In the genomic region with DNA sequence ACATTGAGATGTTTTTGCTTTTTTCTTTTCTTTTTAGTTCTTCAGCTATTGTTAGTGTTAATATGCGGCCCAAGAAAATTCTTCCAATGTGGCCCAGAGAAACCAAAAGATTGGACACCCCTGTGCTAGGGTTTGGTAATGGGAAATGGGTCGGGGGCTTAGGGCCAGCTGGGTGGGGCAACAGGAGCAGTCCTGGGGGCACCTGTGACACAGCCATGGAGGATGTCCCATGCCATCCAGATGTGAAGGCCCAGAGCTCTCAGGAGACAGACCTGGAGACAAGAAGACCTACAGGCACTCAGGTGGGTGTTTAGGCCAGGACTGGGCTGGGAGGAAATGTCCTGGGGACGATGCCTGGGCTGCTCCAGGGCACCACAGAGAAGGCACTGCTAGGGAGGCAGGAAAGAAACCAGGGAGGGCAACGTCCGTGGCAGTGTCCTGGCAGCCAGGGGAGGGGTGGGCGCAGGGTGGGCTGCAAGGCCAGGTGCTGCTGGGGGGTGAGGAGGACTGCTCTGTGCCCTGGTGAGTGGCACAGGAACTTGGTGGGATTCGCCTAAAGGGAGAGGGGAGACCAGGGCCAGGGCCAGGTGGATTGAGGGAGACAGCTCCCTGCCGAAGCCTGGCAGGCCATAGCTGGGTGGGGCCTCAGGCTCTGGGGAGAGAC, we compare ENCODE assay signal across 19 cellular contexts. TPM values are rescaled to one million over a fixed set of nuclear protein-coding genes. Genes with fewer than 3 reads are reported as not detected.
A peak's percentile ranks its signal among the peaks of the same experiment; 100 is the strongest.
DNase-seq lines count a peak whose midpoint lies in the region; ATAC-seq and TF ChIP-seq lines count a peak whose summit lies in the region.
"Had no signal": no experiment of that assay in that cellular context is flagged by ENCODE, and none has a peak within 500 bp of the region (broad histone marks: within the 10 kb centered on the region; RNA-seq: fewer than 3 reads in every experiment).

No MANE protein-coding gene starts in this region.

- no peaks in the 10 kb centered on the region for H3K27me3 ChIP-seq in CD4-positive, alpha-beta memory T cell (ENCODE audit: insufficient read depth, low read length)
- H3K27me3 ChIP-seq: pancreas, tibial artery had no signal

- H3K4me3 ChIP-seq in CD4-positive, alpha-beta memory T cell (ENCODE audit: low read length in 2 of 2), result no peak overlapping the region
- H3K4me3 ChIP-seq: GM23338, left ventricle myocardium inferior, pancreas, tibial artery had no signal

- POLR2A ChIA-PET in CD4-positive, alpha-beta memory T cell (lab: Charles Lee; ENCODE audit: partially characterized antibody), result no interaction called here

- no peak for DNase-seq in CD4-positive, alpha-beta memory T cell
- DNase-seq in effector memory CD8-positive, alpha-beta T cell, result no peak
- DNase-seq in progenitor cell of endocrine pancreas (ENCODE audit: low spot score, unreplicated experiment) (no peak), epidermal melanocyte (ENCODE audit: insufficient read length, low spot score) (no peak), Right ventricle myocardium inferior (ENCODE audit: missing footprints) (no peak)
- DNase-seq: activated CD4-positive, alpha-beta T cell treated with anti-CD3 and anti-CD28 coated beads, Interleukin-2, amount 50 U/mL, for 4 hours; cerebellar nuclear complex; effector memory CD4-positive, alpha-beta T cell; glutamatergic neuron; left ventricle myocardium inferior; NCI-H1417 treated with DMSO at 0.1 percent for 48 hours; NCI-H2171 treated with DMSO at 0.1 percent for 48 hours; stimulated activated naive CD4-positive, alpha-beta T cell treated with Interleukin-2 at 50 U/mL for 16 hours had no signal

- peaks cover 0 to 2% (median 0%) of the 10 kb centered on the region in 8 donors for H3K9me3 Mint-ChIP-seq in CD4-positive, alpha-beta memory T cell
- H3K9me3 Mint-ChIP-seq in IgD-negative memory B cell (no peaks in the 10 kb centered on the region), progenitor cell of endocrine pancreas (ENCODE audit: low read depth) (no peaks in the 10 kb centered on the region)
- H3K9me3 Mint-ChIP-seq in effector memory CD8-positive, alpha-beta T cell, result no peaks in the 10 kb centered on the region
- H3K9me3 Mint-ChIP-seq: activated T-helper 2 cell treated with anti-CD3 and anti-CD28 coated beads, Interferon-gamma antibody, Interleukin-2, Interleukin-4, amounts not matched to agents 10 μg/mL and 5 μg/mL and 100 μg/mL, durations not matched to agents 14 hours and 24 hours and 36 hours; GM23338 had no signal

- intact Hi-C loops in CD4-positive, alpha-beta memory T cell (cut with micrococcal nuclease), result no loop called here
- intact Hi-C loops in Right ventricle myocardium inferior (cut with DNase I), result no loop called here

- peak overlapping the region in 6 of 7 donors; percentile 17 to 79 (median 65) for H3K27ac Mint-ChIP-seq in CD4-positive, alpha-beta memory T cell
- peak overlapping the region; percentile 58 to 67 (median 65) for H3K27ac Mint-ChIP-seq in IgD-negative memory B cell
- peak overlapping the region; percentile 23 to 92 for H3K27ac Mint-ChIP-seq in effector memory CD8-positive, alpha-beta T cell
- peak overlapping the region; percentile 88 for H3K27ac Mint-ChIP-seq in progenitor cell of endocrine pancreas
- H3K27ac Mint-ChIP-seq: GM23338 had no signal

- peaks cover 3 to 28% of the 10 kb centered on the region in 2 donors for H3K36me3 Mint-ChIP-seq in CD4-positive, alpha-beta memory T cell
- H3K36me3 Mint-ChIP-seq in IgD-negative memory B cell (no peaks in the 10 kb centered on the region), progenitor cell of endocrine pancreas (ENCODE audit: insufficient read depth) (peaks cover 2% of the 10 kb centered on the region)
- peaks cover 93% of the 10 kb centered on the region for H3K36me3 Mint-ChIP-seq in effector memory CD8-positive, alpha-beta T cell (ENCODE audit: insufficient read depth)

- CTCF ChIA-PET in CD4-positive, alpha-beta memory T cell (lab: Charles Lee; ENCODE audit: partially characterized antibody), result interaction anchor here (1.1 to 16.2 kb wide), 6 partner anchors 9 to 91 kb away, joined by 3 to 319 read pairs (median 4); no protein-coding TSS in a partner anchor

- H3K4me1 ChIP-seq in CD4-positive, alpha-beta memory T cell (ENCODE audit: insufficient read depth, low read length), result no peaks in the 10 kb centered on the region
- H3K4me1 ChIP-seq: pancreas had no signal

- H3K36me3 ChIP-seq in CD4-positive, alpha-beta memory T cell (ENCODE audit: insufficient read depth, low read length), result no peaks in the 10 kb centered on the region
- H3K36me3 ChIP-seq: left ventricle myocardium inferior, pancreas had no signal

- no peaks in the 10 kb centered on the region for H3K9me3 ChIP-seq in CD4-positive, alpha-beta memory T cell (ENCODE audit: control insufficient read depth in 1 of 2, low read length in 2 of 2)
- H3K9me3 ChIP-seq: left ventricle myocardium inferior, pancreas, tibial artery had no signal

- H3K4me3 Mint-ChIP-seq in CD4-positive, alpha-beta memory T cell, result no peak overlapping the region
- H3K4me3 Mint-ChIP-seq in IgD-negative memory B cell (no peak overlapping the region), progenitor cell of endocrine pancreas (ENCODE audit: low read depth) (no peak overlapping the region)
- H3K4me3 Mint-ChIP-seq in effector memory CD8-positive, alpha-beta T cell, result peak overlapping the region in 1 of 2 donors; percentile 36
- H3K4me3 Mint-ChIP-seq: GM23338 had no signal

- no peak for TF ChIP-seq CTCF in progenitor cell of endocrine pancreas (IDR thresholded peaks at IDR 0.05; ENCODE audit: unreplicated experiment)

- H3K27ac ChIP-seq in CD4-positive, alpha-beta memory T cell (ENCODE audit: low read depth, low read length), result no peak overlapping the region
- H3K27ac ChIP-seq: left ventricle myocardium inferior, pancreas, tibial artery had no signal

- no peak for ATAC-seq in effector memory CD8-positive, alpha-beta T cell (replicated peaks)
- ATAC-seq in Right ventricle myocardium inferior, result no peak
- ATAC-seq in GM21423 (IDR thresholded peaks at IDR 0.05; ENCODE audit: unreplicated experiment), result no peak
- ATAC-seq: GM23338, pancreas had no signal

- H3K4me1 Mint-ChIP-seq in CD4-positive, alpha-beta memory T cell, result peaks cover 0 to 12% (median under 1%) of the 10 kb centered on the region in 4 donors
- peaks cover 5 to 9% (median 7%) of the 10 kb centered on the region in 3 donors for H3K4me1 Mint-ChIP-seq in IgD-negative memory B cell
- H3K4me1 Mint-ChIP-seq in effector memory CD8-positive, alpha-beta T cell (ENCODE audit: low read depth in 2 of 2), result peaks cover 0 to 7% of the 10 kb centered on the region in 2 donors
- H3K4me1 Mint-ChIP-seq in progenitor cell of endocrine pancreas (ENCODE audit: low read depth), result no peaks in the 10 kb centered on the region

- H3K27me3 Mint-ChIP-seq in CD4-positive, alpha-beta memory T cell, result no peaks in the 10 kb centered on the region
- H3K27me3 Mint-ChIP-seq in IgD-negative memory B cell, result no peaks in the 10 kb centered on the region
- H3K27me3 Mint-ChIP-seq in effector memory CD8-positive, alpha-beta T cell, result no peaks in the 10 kb centered on the region
- no peaks in the 10 kb centered on the region for H3K27me3 Mint-ChIP-seq in progenitor cell of endocrine pancreas

RNA-seq across cellular contexts. Expression of a gene that starts 21.4 kb away (rescaled TPM):
- total RNA-seq in CD4-positive, alpha-beta memory T cell, result 10 to 100 TPM; 12.1 to 12.9 TPM
- polyA plus RNA-seq in CD4-positive, alpha-beta memory T cell, result 1 to 10 TPM; 2.2 to 5.2 TPM
- polyA plus RNA-seq in IgD-negative memory B cell, result 29.9 TPM
- total RNA-seq in progenitor cell of endocrine pancreas (5.3 and 5.7 TPM in 2 replicates), Right ventricle myocardium inferior (2.3 TPM)
